ENCODE assay signal across 10 cellular contexts in the genomic region with DNA sequence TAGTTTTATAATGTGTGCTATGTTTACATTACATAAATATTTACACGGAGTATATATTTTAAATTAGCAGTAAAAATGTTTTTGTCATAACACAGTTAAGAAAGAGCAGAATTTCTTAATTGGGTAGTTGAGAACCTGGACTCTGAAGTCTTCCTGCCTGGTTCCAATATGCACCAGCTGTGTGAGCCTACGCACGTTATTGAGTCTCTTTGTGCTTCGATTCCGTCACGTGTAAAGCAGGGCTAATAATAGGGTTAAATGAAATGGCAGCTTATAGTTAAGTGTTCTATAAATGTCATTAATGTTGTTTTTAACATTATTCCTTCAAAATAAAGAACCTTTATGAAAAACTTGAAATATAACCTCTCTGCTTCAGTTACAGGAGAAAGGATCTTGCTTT. TPM values are rescaled to one million over a fixed set of nuclear protein-coding genes. Genes with fewer than 3 reads are reported as not detected.
DNase-seq lines count a peak whose midpoint lies in the region; ATAC-seq, FAIRE-seq and TF ChIP-seq lines count a peak whose summit lies in the region.
"Had no signal": no experiment of that assay in that cellular context is flagged by ENCODE, and none has a peak within 500 bp of the region (broad histone marks: within the 10 kb centered on the region; RNA-seq: fewer than 3 reads in every experiment).

No MANE protein-coding gene starts in this region.

- FAIRE-seq in RCC 7860 (lab: Jason Lieb, UNC) = no peak
- FAIRE-seq: kidney had no signal

- no peak for DNase-seq in activated naive CD4-positive, alpha-beta T cell treated with anti-CD3 and anti-CD28 coated beads, Interleukin-2, amount 50 U/mL, for 72 hours (ENCODE audit: low spot score in 2 of 2)
- DNase-seq in SHP77 (lab: John Stamatoyannopoulos, UW) = peak; percentile 54 to 81
- DNase-seq in globus pallidus (ENCODE audit: low spot score) = peak; percentile 27
- DNase-seq in thoracic aorta (ENCODE audit: low spot score) = no peak
- DNase-seq in RCC 7860 (ENCODE audit: low spot score) = no peak
- DNase-seq in midbrain (lab: John Stamatoyannopoulos, UW) = no peak
- DNase-seq: kidney, NCI-H510A had no signal

- peaks cover 6 to 8% of the 10 kb centered on the region in 2 donors for H3K4me1 ChIP-seq in thoracic aorta (ENCODE audit: control insufficient read depth in 1 of 2, low read depth in 2 of 2)

- no peaks in the 10 kb centered on the region for H3K9me3 ChIP-seq in thoracic aorta

- no peaks in the 10 kb centered on the region for H3K36me3 Mint-ChIP-seq in activated naive CD4-positive, alpha-beta T cell treated with anti-CD3 and anti-CD28 coated beads, Interleukin-2, amount 50 U/mL, for 24 hours
- H3K36me3 Mint-ChIP-seq in activated naive CD4-positive, alpha-beta T cell treated with anti-CD3 and anti-CD28 coated beads, Interleukin-2, amount 50 U/mL, for 72 hours = peaks cover 0 to 5% of the 10 kb centered on the region in 2 donors

- H3K27ac ChIP-seq in thoracic aorta = no peak overlapping the region

- H3K27me3 Mint-ChIP-seq in activated naive CD4-positive, alpha-beta T cell treated with anti-CD3 and anti-CD28 coated beads, Interleukin-2, amount 50 U/mL, for 24 hours = no peaks in the 10 kb centered on the region

- H3K27me3 ChIP-seq in thoracic aorta (replicated peaks; ENCODE audit: insufficient read depth) = no peaks in the 10 kb centered on the region

- H3K36me3 ChIP-seq in thoracic aorta = no peaks in the 10 kb centered on the region

- peaks cover 36% of the 10 kb centered on the region for H3K4me1 Mint-ChIP-seq in activated naive CD4-positive, alpha-beta T cell treated with anti-CD3 and anti-CD28 coated beads, Interleukin-2, amount 50 U/mL, for 24 hours

- peak overlapping the region; percentile 85 for H3K4me3 ChIP-seq in thoracic aorta

- no peak for TF ChIP-seq CTCF in thoracic aorta (IDR thresholded peaks at IDR 0.05)

- no peak for ATAC-seq in activated naive CD4-positive, alpha-beta T cell treated with anti-CD3 and anti-CD28 coated beads, Interleukin-2, amount 50 U/mL, for 72 hours
- ATAC-seq in thoracic aorta (ENCODE audit: insufficient number of reproducible peaks, low FRiP score, low read depth) = no peak
- no peak for ATAC-seq in GM19467 (IDR thresholded peaks at IDR 0.05; ENCODE audit: unreplicated experiment)

- no peaks in the 10 kb centered on the region for H3K9me3 Mint-ChIP-seq in activated naive CD4-positive, alpha-beta T cell treated with anti-CD3 and anti-CD28 coated beads, Interleukin-2, amount 50 U/mL, for 24 hours
- H3K9me3 Mint-ChIP-seq in activated naive CD4-positive, alpha-beta T cell treated with anti-CD3 and anti-CD28 coated beads, Interleukin-2, amount 50 U/mL, for 72 hours = no peaks in the 10 kb centered on the region

- H3K4me3 Mint-ChIP-seq in activated naive CD4-positive, alpha-beta T cell treated with anti-CD3 and anti-CD28 coated beads, Interleukin-2, amount 50 U/mL, for 24 hours = peak overlapping the region; percentile 67

- H3K27ac Mint-ChIP-seq in activated naive CD4-positive, alpha-beta T cell treated with anti-CD3 and anti-CD28 coated beads, Interleukin-2, amount 50 U/mL, for 24 hours = no peak overlapping the region
- peak overlapping the region in 1 of 2 donors; percentile 40 for H3K27ac Mint-ChIP-seq in activated naive CD4-positive, alpha-beta T cell treated with anti-CD3 and anti-CD28 coated beads, Interleukin-2, amount 50 U/mL, for 72 hours

RNA-seq across cellular contexts. Expression of gene CCDC88A, which starts 1.2 kb away (rescaled TPM):
- total RNA-seq in activated naive CD4-positive, alpha-beta T cell treated with anti-CD3 and anti-CD28 coated beads, Interleukin-2, amount 50 U/mL, for 72 hours = 10 to 100 TPM; 13.6 to 18.9 TPM
- 10 to 100 TPM; 50.0 to 74.5 TPM for total RNA-seq in thoracic aorta

Comparison
In these comparisons a context has a peak if more than half of its experiments do, and no peak if none do; other contexts are left out.
1. DNase-seq: peak in SHP77 (2 of 2) and globus pallidus (single experiment); none in activated naive CD4-positive, alpha-beta T cell treated with anti-CD3 and anti-CD28 coated beads, Interleukin-2, amount 50 U/mL, for 72 hours (0 of 2), thoracic aorta (single experiment), RCC 7860 (single experiment) and midbrain (single experiment).